8 cellular contexts compared by ENCODE assay signal in the genomic region with DNA sequence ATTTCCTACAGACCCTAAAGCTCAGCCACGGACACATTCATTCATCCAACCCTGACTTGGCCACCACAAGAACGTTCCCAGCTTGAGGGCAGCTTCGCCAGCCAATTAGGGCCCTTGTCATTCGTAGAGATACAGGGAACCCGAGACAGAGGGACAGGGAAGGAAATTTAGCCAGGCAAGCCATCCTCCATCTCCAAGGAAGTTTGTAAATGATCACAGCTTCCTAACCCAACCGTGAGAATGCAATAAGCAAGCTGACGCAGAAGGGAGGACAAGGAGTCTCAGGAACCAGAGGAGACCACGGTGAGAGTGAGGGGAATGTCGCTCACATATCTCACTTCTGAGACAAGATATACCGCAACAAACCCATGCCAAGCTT. TPM values are rescaled to one million over a fixed set of nuclear protein-coding genes. Genes with fewer than 3 reads are reported as not detected.
DNase-seq lines count a peak whose midpoint lies in the region; ATAC-seq and TF ChIP-seq lines count a peak whose summit lies in the region.

No MANE protein-coding gene starts in this region.

- peak overlapping the region in 11 of 12 donors; percentile 28 to 100 (median 99) for H3K27ac ChIP-seq in heart left ventricle
- H3K27ac ChIP-seq in lower lobe of right lung = peak overlapping the region; percentile 99
- H3K27ac ChIP-seq in urinary bladder (ENCODE audit: low read depth) = peak overlapping the region; percentile 27

- ATAC-seq in heart left ventricle (no peak), left ventricle myocardium superior (no peak), lower lobe of right lung (no peak), HG02588 (IDR thresholded peaks at IDR 0.05; ENCODE audit: unreplicated experiment) (no peak), GM21423 (IDR thresholded peaks at IDR 0.05; ENCODE audit: unreplicated experiment) (no peak)

- intact Hi-C loops in heart left ventricle (cut with DNase I) = loop anchor here in 7 of 10 donors (2.0 to 10.0 kb wide), 7 partner anchors 58 to 492 kb away; a partner anchor contains a TSS
- intact Hi-C loops in left ventricle myocardium superior (cut with micrococcal nuclease) = loop anchor here (5.0 kb wide), 1 partner anchor 73 kb away; no protein-coding TSS in a partner anchor
- intact Hi-C loops in lower lobe of right lung (cut with DNase I) = no loop called here

- H3K9me3 ChIP-seq in heart left ventricle (no peaks in the 10 kb centered on the region), lower lobe of right lung (no peaks in the 10 kb centered on the region)

- no peak for TF ChIP-seq POLR2A in heart left ventricle (IDR thresholded peaks at IDR 0.05)

- TF ChIP-seq CTCF in heart left ventricle (IDR thresholded peaks at IDR 0.05) (no peak), astrocyte of the spinal cord (IDR thresholded peaks at IDR 0.05; ENCODE audit: low read depth, low read length) (no peak), lower lobe of right lung (IDR thresholded peaks at IDR 0.05) (no peak)

- WGBS in heart left ventricle, 4 donors = 30 to 44% (median 38%) methylated on average over 10 of the region's 10 CpGs
- 29% methylated on average over 10 of the region's 10 CpGs for WGBS in urinary bladder

- H3K4me1 ChIP-seq in heart left ventricle = peaks cover 13 to 67% (median 58%) of the 10 kb centered on the region in 12 donors
- H3K4me1 ChIP-seq in lower lobe of right lung = peaks cover 58% of the 10 kb centered on the region
- no peaks in the 10 kb centered on the region for H3K4me1 ChIP-seq in urinary bladder (ENCODE audit: insufficient read depth)

- in situ Hi-C loops in astrocyte of the spinal cord (cut with HindIII; ENCODE audit: low sequenced_read_pairs) = no loop called here

- DNase-seq in heart left ventricle (no peak), left ventricle myocardium superior (no peak), astrocyte of the spinal cord (ENCODE audit: low read depth, low spot score) (no peak), lower lobe of right lung (no peak), NCI-H226 (no peak)

- peak overlapping the region; percentile 50 to 98 (median 90) for H3K4me3 ChIP-seq in heart left ventricle
- H3K4me3 ChIP-seq in astrocyte of the spinal cord (ENCODE audit: low read depth, low read length) = peak overlapping the region; percentile 87
- peak overlapping the region; percentile 86 for H3K4me3 ChIP-seq in lower lobe of right lung
- H3K4me3 ChIP-seq in urinary bladder (ENCODE audit: low read depth, low read length) = peak overlapping the region; percentile 83

- H3K36me3 ChIP-seq in heart left ventricle (peaks cover 0 to 6% (median 0%) of the 10 kb centered on the region in 9 donors), lower lobe of right lung (no peaks in the 10 kb centered on the region), urinary bladder (ENCODE audit: insufficient read depth) (no peaks in the 10 kb centered on the region)

- no peaks in the 10 kb centered on the region for H3K27me3 ChIP-seq in heart left ventricle
- no peaks in the 10 kb centered on the region for H3K27me3 ChIP-seq in lower lobe of right lung (ENCODE audit: low read depth)

RNA-seq across cellular contexts. Expression of a gene that starts 1.4 kb away (rescaled TPM):
- total RNA-seq in heart left ventricle (10 to 100 TPM in 7 of 9 donors, 1 to 10 TPM in 2; 9.8 to 19.0 (median 12.1) TPM), left ventricle myocardium superior (10.4 TPM), lower lobe of right lung (21.9 TPM), urinary bladder (25.2 TPM)
- polyA plus RNA-seq in heart left ventricle (10 to 100 TPM in 1 of 2 donors, 1 to 10 TPM in 1; 4.7 to 13.8 TPM), urinary bladder (22.9 TPM)

Comparison
In these comparisons a context has a peak if more than half of its experiments do, and no peak if none do; other contexts are left out.
1. H3K27ac ChIP-seq: peak in every context shown above with its lines; median percentile 99 in heart left ventricle; 99 in lower lobe of right lung; 27 in urinary bladder.